Comparison of ENCODE assay signal across 11 cellular contexts in the genomic region with DNA sequence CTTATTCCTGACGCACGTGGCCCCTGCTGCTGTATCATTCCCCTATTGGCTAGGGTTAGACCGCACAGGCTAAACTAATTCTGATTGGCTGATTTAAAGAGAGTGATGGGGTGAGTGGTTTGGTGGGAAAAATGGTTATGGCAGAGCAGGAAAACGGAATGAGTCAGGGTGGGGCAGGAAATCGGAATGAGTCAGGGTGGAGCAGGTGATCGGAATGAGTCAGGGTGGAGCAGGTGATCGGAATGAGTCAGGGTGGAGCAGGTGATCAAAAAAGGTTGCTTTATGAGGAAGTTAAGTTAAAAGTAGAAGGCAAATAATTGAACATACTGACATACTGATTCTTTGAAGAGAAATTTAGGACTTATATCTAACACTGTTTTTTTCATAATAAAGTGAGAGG. TPM values are rescaled to one million over a fixed set of nuclear protein-coding genes. Genes with fewer than 3 reads are reported as not detected.
DNase-seq lines count a peak whose midpoint lies in the region; ATAC-seq, FAIRE-seq and TF ChIP-seq lines count a peak whose summit lies in the region.
"Not testable (repeated sequence)": the region's sequence is repeated elsewhere in the genome, so short reads cannot be mapped to it uniquely, and the experiment has no call there.
"Had no signal": no experiment of that assay in that cellular context is flagged by ENCODE, and none has a peak within 500 bp of the region (broad histone marks: within the 10 kb centered on the region; RNA-seq: fewer than 3 reads in every experiment).

No MANE protein-coding gene starts in this region.

- CTCF ChIA-PET in mammary epithelial cell (lab: Charles Lee; ENCODE audit: low non-redundant PET); HepG2 (lab: Yijun Ruan, JAX; ENCODE audit: low intra/inter-chr PET ratio, low total read pairs): not testable (repeated sequence)

- not testable (repeated sequence) for H3K36me3 ChIP-seq in WERI-Rb-1; mammary epithelial cell (ENCODE audit: insufficient read depth, low read length); HepG2 (replicated peaks in 1 of 2; ENCODE audit: control insufficient read depth in 1 of 2, insufficient read depth in 2 of 2, low read length in 2 of 2)

- 82% methylated on average over 7 of the region's 7 CpGs for WGBS in mammary epithelial cell (ENCODE audit: low coverage, missing lambda C conversion rate)
- 68% methylated on average over 7 of the region's 7 CpGs for whole genome bisulfite sequencing in HepG2 (ENCODE audit: low lambda C conversion rate)

- TF ChIP-seq RAD21 in HepG2 (CRISPR knock-in tag; IDR thresholded peaks at IDR 0.05), result not testable (repeated sequence)

- peak overlapping the region; percentile 97 for H3K27ac ChIP-seq in WERI-Rb-1
- not testable (repeated sequence) for H3K27ac ChIP-seq in mammary epithelial cell (ENCODE audit: insufficient read depth, low read depth, low read length); HepG2 (ENCODE audit: extremely low read length, insufficient read depth, low read length)

- in situ Hi-C loops in mammary epithelial cell (cut with MboI; ENCODE audit: low sequenced_read_pairs in 2 of 2); HepG2 (cut with HindIII; ENCODE audit: extremely low pct_ligation_motif_present, low pct_unique_long_range_greater_than_20kb): not testable (repeated sequence)

- not testable (repeated sequence) for H3K27me3 ChIP-seq in WERI-Rb-1 (ENCODE audit: insufficient read depth, low read depth, severe bottlenecking); mammary epithelial cell (ENCODE audit: insufficient read depth, low read length); HepG2 (ENCODE audit: control insufficient read depth in 1 of 2, insufficient read depth in 2 of 2, low read length in 2 of 2)

- TF ChIP-seq CTCF in WERI-Rb-1 (IDR thresholded peaks at IDR 0.05; ENCODE audit: low read depth, low read length); mammary epithelial cell (conservative IDR thresholded peaks at IDR 0.05 in 1 of 2, IDR thresholded peaks at IDR 0.05 in 1 of 2; ENCODE audit: extremely low read depth in 1 of 2, insufficient read depth in 1 of 2, low read depth in 1 of 2, low read length in 2 of 2); HepG2 (CRISPR knock-in tag; IDR thresholded peaks at IDR 0.05): not testable (repeated sequence)

- H3K9me3 Mint-ChIP-seq in activated T-helper 17 cell treated with anti-CD3 and anti-CD28 coated beads, Interleukin-2, amount 50 U/mL, for 72 hours, result not testable (repeated sequence)

- BruUV-seq in mammary epithelial cell (replicated peaks; lab: Mats Ljungman, UMichigan); HepG2 (replicated peaks; lab: Mats Ljungman, UMichigan): not testable (repeated sequence)

- H3K4me1 ChIP-seq in mammary epithelial cell (ENCODE audit: insufficient read depth, low read length), result not testable (repeated sequence)
- H3K4me1 ChIP-seq in HepG2 (ENCODE audit: insufficient read depth, low read length), result peaks cover 64% of the 10 kb centered on the region

- peak overlapping the region; percentile 70 for H3K27ac Mint-ChIP-seq in activated T-helper 17 cell treated with anti-CD3 and anti-CD28 coated beads, Interleukin-2, amount 50 U/mL, for 72 hours

- not testable (repeated sequence) for H3K4me3 ChIP-seq in WERI-Rb-1 (ENCODE audit: low read depth, low read length); mammary epithelial cell (replicated peaks in 1 of 3; ENCODE audit: insufficient read depth in 1 of 3, low read depth in 2 of 3, low read length in 3 of 3); HepG2 (replicated peaks in 1 of 3; ENCODE audit: insufficient read depth in 1 of 3, low read depth in 2 of 3, low read length in 3 of 3)

- POLR2A ChIA-PET in HepG2 (lab: Yijun Ruan, JAX), result not testable (repeated sequence)

- intact Hi-C loops in mammary epithelial cell (cut with micrococcal nuclease); HepG2 (cut with micrococcal nuclease; ENCODE audit: unreplicated experiment): not testable (repeated sequence)

- FAIRE-seq in HepG2 (lab: Jason Lieb, UNC), result not testable (repeated sequence)

- peak overlapping the region; percentile 25 for H3K4me3 Mint-ChIP-seq in activated T-helper 17 cell treated with anti-CD3 and anti-CD28 coated beads, Interleukin-2, amount 50 U/mL, for 72 hours

- not testable (repeated sequence) for H4K20me1 ChIP-seq in mammary epithelial cell (ENCODE audit: insufficient read depth, low read length); HepG2 (ENCODE audit: insufficient read depth, low read length)

- dilution Hi-C loops in mammary epithelial cell (cut with HindIII; ENCODE audit: low sequenced_read_pairs), result not testable (repeated sequence)

- not testable (repeated sequence) for H3K79me2 ChIP-seq in mammary epithelial cell (ENCODE audit: insufficient read depth, low read length); HepG2 (ENCODE audit: insufficient read depth, low read length)

- not testable (repeated sequence) for H3K27me3 Mint-ChIP-seq in activated T-helper 17 cell treated with anti-CD3 and anti-CD28 coated beads, Interleukin-2, amount 50 U/mL, for 72 hours

- H3K9ac ChIP-seq in mammary epithelial cell (ENCODE audit: insufficient read depth, low read length); HepG2 (ENCODE audit: insufficient read depth, low read depth, low read length): not testable (repeated sequence)

- H3K9me3 ChIP-seq in WERI-Rb-1 (ENCODE audit: severe bottlenecking); mammary epithelial cell (replicated peaks; ENCODE audit: insufficient read depth, low read length); HepG2 (ENCODE audit: low read length): not testable (repeated sequence)

- peak; percentile 25 for DNase-seq in DMS53 (lab: John Stamatoyannopoulos, UW)
- peak; percentile 16 for DNase-seq in M059J (ENCODE audit: low read depth)
- DNase-seq in WERI-Rb-1; HepG2 (ENCODE audit: low spot score): not testable (repeated sequence)
- DNase-seq in mammary epithelial cell, result peak; percentile 19
- DNase-seq in stimulated activated CD4-positive, alpha-beta T cell treated with anti-CD3 and anti-CD28 coated beads, Interleukin-4, amount 100 ng/mL, for 24 hours, result peak; percentile 9

- TF ChIP-seq POLR2A in HepG2 (IDR thresholded peaks at IDR 0.05; ENCODE audit: insufficient read depth in 1 of 2, low read depth in 2 of 2, low read length in 2 of 2), result not testable (repeated sequence)

- not testable (repeated sequence) for TF ChIP-seq EP300 in HepG2 (IDR thresholded peaks at IDR 0.05; ENCODE audit: low read depth in 2 of 2, low read length in 2 of 2); HepG2 (CRISPR knock-in tag; IDR thresholded peaks at IDR 0.05; ENCODE audit: borderline replicate concordance)

- H3K4me1 Mint-ChIP-seq in activated T-helper 17 cell treated with anti-CD3 and anti-CD28 coated beads, Interleukin-2, amount 50 U/mL, for 72 hours, result peaks cover 11% of the 10 kb centered on the region

- not testable (repeated sequence) for H3K36me3 Mint-ChIP-seq in activated T-helper 17 cell treated with anti-CD3 and anti-CD28 coated beads, Interleukin-2, amount 50 U/mL, for 72 hours (ENCODE audit: low read depth)

- ATAC-seq in activated T-helper 17 cell treated with anti-CD3 and anti-CD28 coated beads, Interleukin-2, amount 50 U/mL, for 72 hours (replicated peaks), result peak; percentile 46
- not testable (repeated sequence) for ATAC-seq in HepG2

- H2AFZ ChIP-seq in mammary epithelial cell (ENCODE audit: low read depth, low read length); HepG2 (ENCODE audit: low read length): not testable (repeated sequence)

- H3K4me2 ChIP-seq in mammary epithelial cell (ENCODE audit: insufficient read depth, low read depth, low read length); HepG2 (ENCODE audit: low read depth, low read length): not testable (repeated sequence)

RNA-seq across cellular contexts. Expression of a gene that starts 2.6 kb away (rescaled TPM):
- total RNA-seq in M059J (2014; rRNA removed; shearing (Covaris generic)), result not detected in 2 replicates
- total RNA-seq in activated T-helper 17 cell treated with anti-CD3 and anti-CD28 coated beads, Interleukin-2, amount 50 U/mL, for 72 hours, result not detected
- total RNA-seq in mammary epithelial cell (not detected), HepG2 (2016; rRNA removed; fragmentation: Illumina TruSeq; extraction: Trizol) (0.11 TPM in 1 of 2 replicates, not detected in the other)
- polyA plus RNA-seq in mammary epithelial cell (not detected), HepG2 (2011; rRNA removed) (0.04 and 0.08 TPM in 2 replicates)
- polyA minus RNA-seq in mammary epithelial cell, result not detected
- total RNA-seq in HepG2 (2016; cell fraction: cytosol; rRNA removed; fragmentation: Illumina TruSeq; extraction: Trizol; ENCODE audit: low read depth), result 0.20 TPM in 1 of 2 replicates, not detected in the other
- total RNA-seq in HepG2 (2016; cell fraction: insoluble cytoplasmic fraction; rRNA removed; fragmentation: Illumina TruSeq; extraction: Trizol), result 0.19 TPM in 1 of 2 replicates, not detected in the other
- total RNA-seq in HepG2 (2016; cell fraction: membrane; rRNA removed; fragmentation: Illumina TruSeq; extraction: Trizol), result 0.14 TPM in 1 of 2 replicates, not detected in the other
- 0.25 and 0.43 TPM in 2 replicates for total RNA-seq in HepG2 (2016; cell fraction: nucleus; rRNA removed; fragmentation: Illumina TruSeq; extraction: Trizol)
- polyA plus RNA-seq in HepG2 (2011; cell fraction: cytosol; rRNA removed), result 0.03 TPM in 1 of 2 replicates, not detected in the other
- 0.07 and 0.16 TPM in 2 replicates for polyA plus RNA-seq in HepG2 (2011; cell fraction: nucleus; rRNA removed)
- polyA plus RNA-seq in HepG2 (2012), result not detected in 2 replicates
- polyA plus RNA-seq in HepG2 (2016; cell fraction: cytosol; fragmentation: Illumina TruSeq; extraction: Trizol; ENCODE audit: low read depth), result not detected in 2 replicates
- 0.25 TPM in 1 of 2 replicates, not detected in the other for polyA plus RNA-seq in HepG2 (2016; cell fraction: insoluble cytoplasmic fraction; fragmentation: Illumina TruSeq; extraction: Trizol; ENCODE audit: low read depth)
- polyA plus RNA-seq in HepG2 (2016; cell fraction: membrane; fragmentation: Illumina TruSeq; extraction: Trizol; ENCODE audit: low read depth), result 0.08 TPM in 1 of 2 replicates, not detected in the other
- 0.92 and 1.3 TPM in 2 replicates for polyA plus RNA-seq in HepG2 (2016; cell fraction: nucleus; fragmentation: Illumina TruSeq; extraction: Trizol; ENCODE audit: insufficient read depth, low read depth)
- polyA minus RNA-seq in HepG2 (2011; rRNA and poly(A)+ RNA removed; ENCODE audit: low replicate concordance), result not detected in 2 replicates
- polyA minus RNA-seq in HepG2 (2011; cell fraction: cytosol; rRNA and poly(A)+ RNA removed), result not detected in 2 replicates
- polyA minus RNA-seq in HepG2 (2011; cell fraction: nucleus; rRNA and poly(A)+ RNA removed), result 0.39 TPM in 1 of 2 replicates, not detected in the other
- total RNA-seq: G401, H9, LHCN-M2, SJCRH30 had no signal

RNA-seq across cellular contexts. Expression of a gene that starts 42.7 kb away (rescaled TPM):
- not detected in 2 replicates for total RNA-seq in M059J (2014; rRNA removed; shearing (Covaris generic))
- total RNA-seq in activated T-helper 17 cell treated with anti-CD3 and anti-CD28 coated beads, Interleukin-2, amount 50 U/mL, for 72 hours, result not detected
- total RNA-seq in mammary epithelial cell (not detected), HepG2 (2016; rRNA removed; fragmentation: Illumina TruSeq; extraction: Trizol) (not detected in 2 replicates)
- polyA plus RNA-seq in mammary epithelial cell (not detected), HepG2 (2011; rRNA removed) (not detected in 2 replicates)
- polyA minus RNA-seq in mammary epithelial cell, result not detected
- total RNA-seq in HepG2 (2016; cell fraction: cytosol; rRNA removed; fragmentation: Illumina TruSeq; extraction: Trizol; ENCODE audit: low read depth), result not detected in 2 replicates
- not detected in 2 replicates for total RNA-seq in HepG2 (2016; cell fraction: insoluble cytoplasmic fraction; rRNA removed; fragmentation: Illumina TruSeq; extraction: Trizol)
- total RNA-seq in HepG2 (2016; cell fraction: membrane; rRNA removed; fragmentation: Illumina TruSeq; extraction: Trizol), result not detected in 2 replicates
- total RNA-seq in HepG2 (2016; cell fraction: nucleus; rRNA removed; fragmentation: Illumina TruSeq; extraction: Trizol), result not detected in 2 replicates
- polyA plus RNA-seq in HepG2 (2011; cell fraction: cytosol; rRNA removed), result not detected in 2 replicates
- polyA plus RNA-seq in HepG2 (2011; cell fraction: nucleus; rRNA removed), result not detected in 2 replicates
- polyA plus RNA-seq in HepG2 (2012), result not detected in 2 replicates
- polyA plus RNA-seq in HepG2 (2016; cell fraction: cytosol; fragmentation: Illumina TruSeq; extraction: Trizol; ENCODE audit: low read depth), result not detected in 2 replicates
- polyA plus RNA-seq in HepG2 (2016; cell fraction: insoluble cytoplasmic fraction; fragmentation: Illumina TruSeq; extraction: Trizol; ENCODE audit: low read depth), result not detected in 2 replicates
- not detected in 2 replicates for polyA plus RNA-seq in HepG2 (2016; cell fraction: membrane; fragmentation: Illumina TruSeq; extraction: Trizol; ENCODE audit: low read depth)
- not detected in 2 replicates for polyA plus RNA-seq in HepG2 (2016; cell fraction: nucleus; fragmentation: Illumina TruSeq; extraction: Trizol; ENCODE audit: insufficient read depth, low read depth)
- not detected in 2 replicates for polyA minus RNA-seq in HepG2 (2011; rRNA and poly(A)+ RNA removed; ENCODE audit: low replicate concordance)
- not detected in 2 replicates for polyA minus RNA-seq in HepG2 (2011; cell fraction: cytosol; rRNA and poly(A)+ RNA removed)
- polyA minus RNA-seq in HepG2 (2011; cell fraction: nucleus; rRNA and poly(A)+ RNA removed), result not detected in 2 replicates
- total RNA-seq: G401, H9, LHCN-M2, SJCRH30 had no signal
